ENCODE assay signal across 14 cellular contexts in the genomic region with DNA sequence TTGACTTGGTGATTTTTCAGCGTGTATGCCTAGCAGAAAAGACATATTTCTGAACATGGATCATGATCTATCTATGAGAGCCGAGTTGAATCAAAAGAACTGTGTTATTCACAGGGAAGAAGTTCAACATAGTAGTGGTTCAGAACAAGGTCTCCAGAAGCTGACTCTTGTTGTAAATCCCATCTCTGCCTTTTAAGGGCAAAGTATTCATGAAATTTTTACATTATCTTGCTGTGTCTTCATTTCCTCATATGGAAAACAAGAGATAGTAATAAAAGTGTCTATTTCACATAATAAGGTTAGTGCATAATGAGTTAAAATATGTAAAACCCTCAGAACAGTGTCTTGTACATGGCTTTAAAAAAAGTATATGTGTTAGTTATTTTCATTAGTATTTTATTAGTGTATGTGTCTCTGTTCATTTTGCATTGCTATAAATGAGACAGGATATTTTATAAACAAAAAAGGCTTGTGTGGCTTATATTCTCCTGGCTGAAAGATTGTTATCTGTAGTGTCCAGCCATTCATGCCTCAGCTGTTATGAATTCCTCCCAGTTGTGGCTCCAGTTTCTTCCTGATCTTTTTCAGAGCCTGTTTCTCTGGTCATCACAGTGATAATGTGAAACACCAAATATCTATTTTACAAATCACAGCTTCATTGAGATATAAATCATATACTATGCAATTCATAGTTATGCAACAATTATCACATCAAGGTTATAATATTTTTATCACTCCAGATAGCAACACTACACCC.
A peak's percentile ranks its signal among the peaks of the same experiment; 100 is the strongest.
DNase-seq lines count a peak whose midpoint lies in the region; ATAC-seq and TF ChIP-seq lines count a peak whose summit lies in the region.
"Had no signal": no experiment of that assay in that cellular context is flagged by ENCODE, and none has a peak within 500 bp of the region (broad histone marks: within the 10 kb centered on the region; RNA-seq: fewer than 3 reads in every experiment).

No MANE protein-coding gene starts in this region.

- H3K27me3 ChIP-seq in BJ (ENCODE audit: control insufficient read depth, insufficient read depth, low read length): no peaks in the 10 kb centered on the region
- H3K27me3 ChIP-seq: SJSA1 had no signal

- no peaks in the 10 kb centered on the region for H3K36me3 ChIP-seq in BJ (ENCODE audit: control insufficient read depth, insufficient read depth, low read length)
- H3K36me3 ChIP-seq: SJSA1 had no signal

- POLR2A ChIA-PET in BJ (lab: Charles Lee): no interaction called here

- peak overlapping the region; percentile 72 to 79 (median 75) for H3K27ac Mint-ChIP-seq in nephron

- H3K36me3 Mint-ChIP-seq in nephron (ENCODE audit: low read depth): no peaks in the 10 kb centered on the region

- H3K27me3 Mint-ChIP-seq in nephron (ENCODE audit: low read depth): no peaks in the 10 kb centered on the region

- DNase-seq in BJ (ENCODE audit: low read depth): peak; percentile 49
- peak; percentile 54 for DNase-seq in NCI-H226
- peak; percentile 26 for DNase-seq in dedifferentiated amniotic fluid mesenchymal stem cell (ENCODE audit: extremely low spot score)
- DNase-seq in effector CD8-positive, alpha-beta T cell (lab: John Stamatoyannopoulos, UW): no peak
- DNase-seq in stimulated activated CD4-positive, alpha-beta T cell treated with anti-CD3 and anti-CD28 coated beads, Interleukin-2, amount 100 ng/mL, for 48 hours: no peak
- DNase-seq: AML-193, COR-L47, NCI-H1930, NCI-H2171, NCI-H446 treated with DMSO at 0.1 percent for 48 hours had no signal

- no peak for TF ChIP-seq CTCF in BJ (IDR thresholded peaks at IDR 0.05; ENCODE audit: insufficient read depth, low read depth, low read length)
- TF ChIP-seq CTCF in nephron (IDR thresholded peaks at IDR 0.05; ENCODE audit: unreplicated experiment in 3 of 3): no peak

- H3K4me1 Mint-ChIP-seq in nephron: no peaks in the 10 kb centered on the region

- H3K9me3 Mint-ChIP-seq in nephron: no peaks in the 10 kb centered on the region

- ATAC-seq in HG02678 (IDR thresholded peaks at IDR 0.05; ENCODE audit: unreplicated experiment): no peak

- no peak overlapping the region for H3K4me3 ChIP-seq in BJ (ENCODE audit: low read depth, low read length)
- H3K4me3 ChIP-seq: PC-9, SJSA1 had no signal

- CTCF ChIA-PET in BJ (lab: Yijun Ruan, JAX): interaction anchor here (0.9 to 1.3 kb wide), 2 partner anchors 9 to 13 kb away, joined by 3 read pairs; no protein-coding TSS in a partner anchor

- H3K4me3 Mint-ChIP-seq in nephron: no peak overlapping the region

Comparison
In these comparisons a context has a peak if more than half of its experiments do, and no peak if none do; other contexts are left out.
1. DNase-seq: peak in BJ (single experiment), NCI-H226 (single experiment) and dedifferentiated amniotic fluid mesenchymal stem cell (single experiment); none in effector CD8-positive, alpha-beta T cell (single experiment) and stimulated activated CD4-positive, alpha-beta T cell treated with anti-CD3 and anti-CD28 coated beads, Interleukin-2, amount 100 ng/mL, for 48 hours (0 of 2).